ENCODE assay signal across 30 cellular contexts in genomic region chr9:4305586-4305985, GRCh38. TPM values are rescaled to one million over a fixed set of nuclear protein-coding genes. Genes with fewer than 3 reads are reported as not detected.
DNase-seq lines count a peak whose midpoint lies in the region; ATAC-seq and TF ChIP-seq lines count a peak whose summit lies in the region.
"Had no signal": no experiment of that assay in that cellular context is flagged by ENCODE, and none has a peak within 500 bp of the region (broad histone marks: within the 10 kb centered on the region; RNA-seq: fewer than 3 reads in every experiment).

No MANE protein-coding gene starts in this region.

- H3K27me3 ChIP-seq in liver (ENCODE audit: control insufficient read depth in 4 of 4, insufficient read depth in 4 of 4, low read length in 3 of 4) (no peaks in the 10 kb centered on the region), WERI-Rb-1 (ENCODE audit: insufficient read depth, low read depth, severe bottlenecking) (peaks cover 11% of the 10 kb centered on the region)
- H3K27me3 ChIP-seq: ovary, right atrium auricular region, stomach, tibial nerve had no signal

- no peak for TF ChIP-seq CTCF in liver (IDR thresholded peaks at IDR 0.05; ENCODE audit: low read depth, low read length, missing input control)
- no peak for TF ChIP-seq CTCF in WERI-Rb-1 (IDR thresholded peaks at IDR 0.05; ENCODE audit: low read depth, low read length)

- H3K27ac Mint-ChIP-seq in activated T-helper 1 cell treated with anti-CD3 and anti-CD28 coated beads, Interleukin-12 subunit alpha, Interleukin-12 subunit beta, Interleukin-2, Interleukin-4 antibody, amounts not matched to agents 30 ng/mL and 10 ng/mL and 1 ng/mL, durations not matched to agents 14 hours and 24 hours and 36 hours, result peak overlapping the region; percentile 18
- H3K27ac Mint-ChIP-seq: dendritic cell treated with granulocyte-macrophage colony-stimulating factor and Interleukin-4, amounts not matched to agents 40 ng/mL and 50 ng/mL, for 4 days; mesothelial cell of epicardium; natural killer cell had no signal

- H3K27ac ChIP-seq in liver (ENCODE audit: low read depth in 1 of 2, low read length in 2 of 2) (peak overlapping the region; percentile 68 to 76), WERI-Rb-1 (no peak overlapping the region)
- H3K27ac ChIP-seq: 22Rv1, ovary, right atrium auricular region, stomach, tibial nerve had no signal

- no peaks in the 10 kb centered on the region for H3K9me3 ChIP-seq in liver (ENCODE audit: control insufficient read depth in 4 of 4, low read length in 3 of 4)
- H3K9me3 ChIP-seq in WERI-Rb-1 (ENCODE audit: severe bottlenecking), result no peaks in the 10 kb centered on the region
- H3K9me3 ChIP-seq: ovary, right atrium auricular region, stomach, tibial nerve had no signal

- peaks cover 0 to 31% (median 23%) of the 10 kb centered on the region in 4 donors for H3K4me1 ChIP-seq in liver (ENCODE audit: control insufficient read depth in 4 of 4, insufficient read depth in 4 of 4, low read length in 3 of 4)

- H3K4me3 ChIP-seq in liver (ENCODE audit: low read depth in 1 of 3, low read length in 3 of 3), result no peak overlapping the region
- H3K4me3 ChIP-seq in WERI-Rb-1 (ENCODE audit: low read depth, low read length), result no peak overlapping the region
- H3K4me3 ChIP-seq: ovary, right atrium auricular region, stomach, tibial nerve had no signal

- H3K36me3 ChIP-seq in liver (ENCODE audit: control insufficient read depth in 4 of 4, insufficient read depth in 3 of 4, low read depth in 1 of 4, low read length in 3 of 4) (no peaks in the 10 kb centered on the region), WERI-Rb-1 (no peaks in the 10 kb centered on the region)
- H3K36me3 ChIP-seq: ovary, right atrium auricular region, stomach, tibial nerve had no signal

- H3K4me3 Mint-ChIP-seq in activated T-helper 1 cell treated with anti-CD3 and anti-CD28 coated beads, Interleukin-12 subunit alpha, Interleukin-12 subunit beta, Interleukin-2, Interleukin-4 antibody, amounts not matched to agents 30 ng/mL and 10 ng/mL and 1 ng/mL, durations not matched to agents 14 hours and 24 hours and 36 hours, result peak overlapping the region; percentile 15
- H3K4me3 Mint-ChIP-seq: dendritic cell treated with granulocyte-macrophage colony-stimulating factor and Interleukin-4, amounts not matched to agents 40 ng/mL and 50 ng/mL, for 4 days; mesothelial cell of epicardium; natural killer cell had no signal

- H3K36me3 Mint-ChIP-seq in activated T-helper 1 cell treated with anti-CD3 and anti-CD28 coated beads, Interleukin-12 subunit alpha, Interleukin-12 subunit beta, Interleukin-2, Interleukin-4 antibody, amounts not matched to agents 30 ng/mL and 10 ng/mL and 1 ng/mL, durations not matched to agents 14 hours and 24 hours and 36 hours (ENCODE audit: low read depth), result no peaks in the 10 kb centered on the region
- H3K36me3 Mint-ChIP-seq: mesothelial cell of epicardium, natural killer cell had no signal

- DNase-seq in DMS53 (lab: John Stamatoyannopoulos, UW) (peak; percentile 37), DMS53 treated with DMSO at 0.1 percent for 48 hours (lab: John Stamatoyannopoulos, UW; ENCODE audit: unreplicated experiment) (no peak), WERI-Rb-1 (no peak), islet precursor cell (no peak), COLO829 (ENCODE audit: low spot score) (no peak)
- no peak for DNase-seq in activated T-helper 1 cell treated with anti-CD3 and anti-CD28 coated beads, Interleukin-12 subunit alpha, Interleukin-12 subunit beta, Interleukin-2, Interleukin-4 antibody, amounts not matched to agents 30 ng/mL and 10 ng/mL and 1 ng/mL, durations not matched to agents 14 hours and 24 hours and 36 hours (ENCODE audit: low spot score)
- DNase-seq: activated CD4-positive, alpha-beta T cell treated with anti-CD3 and anti-CD28 coated beads for 48 hours; activated CD8-positive, alpha-beta memory T cell treated with anti-CD3 and anti-CD28 coated beads, Interleukin-2, amount 50 U/mL, for 4 hours; activated gamma-delta T cell treated with Interleukin-2 at 50 U/mL for 16 hours; anterior cingulate cortex; caudate nucleus; COR-L47; left cardiac atrium; natural killer cell; NCI-H1105; NCI-H2081; NCI-H446 treated with DMSO at 0.1 percent for 48 hours; ovary; stimulated activated CD4-positive, alpha-beta T cell treated with anti-CD3 and anti-CD28 coated beads, Interleukin-12 subunit alpha, Interleukin-12 subunit beta, amount 100 ng/mL, for 4 hours; stimulated activated CD4-positive, alpha-beta T cell treated with anti-CD3 and anti-CD28 coated beads, Interleukin-4, amount 100 ng/mL, for 4 hours; stomach; T-helper 1 cell had no signal

- peak; percentile 62 for ATAC-seq in GM21717 (IDR thresholded peaks at IDR 0.05; ENCODE audit: unreplicated experiment)
- ATAC-seq: left cardiac atrium, natural killer cell, Panc1 had no signal

- H3K9ac ChIP-seq in liver (ENCODE audit: low read depth in 1 of 2, low read length in 2 of 2), result no peak overlapping the region

- H3K9me3 Mint-ChIP-seq in activated T-helper 1 cell treated with anti-CD3 and anti-CD28 coated beads, Interleukin-12 subunit alpha, Interleukin-12 subunit beta, Interleukin-2, Interleukin-4 antibody, amounts not matched to agents 30 ng/mL and 10 ng/mL and 1 ng/mL, durations not matched to agents 14 hours and 24 hours and 36 hours, result no peaks in the 10 kb centered on the region
- H3K9me3 Mint-ChIP-seq: dendritic cell treated with granulocyte-macrophage colony-stimulating factor and Interleukin-4, amounts not matched to agents 40 ng/mL and 50 ng/mL, for 4 days; mesothelial cell of epicardium; natural killer cell had no signal

- peaks cover 20% of the 10 kb centered on the region for H3K27me3 Mint-ChIP-seq in activated T-helper 1 cell treated with anti-CD3 and anti-CD28 coated beads, Interleukin-12 subunit alpha, Interleukin-12 subunit beta, Interleukin-2, Interleukin-4 antibody, amounts not matched to agents 30 ng/mL and 10 ng/mL and 1 ng/mL, durations not matched to agents 14 hours and 24 hours and 36 hours (ENCODE audit: insufficient read depth)

- no peak for TF ChIP-seq RAD21 in liver (IDR thresholded peaks at IDR 0.05)

- intact Hi-C loops in activated T-helper 1 cell treated with anti-CD3 and anti-CD28 coated beads, Interleukin-12 subunit alpha, Interleukin-12 subunit beta, Interleukin-2, Interleukin-4 antibody, amounts not matched to agents 30 ng/mL and 10 ng/mL and 1 ng/mL, durations not matched to agents 14 hours and 24 hours and 36 hours (cut with micrococcal nuclease), result loop anchor here (5.0 to 10.0 kb wide), 5 partner anchors 357 to 1129 kb away; partner anchors contain the start of genes CDC37L1, JAK2, PLGRKT and PLPP6

- peaks cover 65% of the 10 kb centered on the region for H3K4me1 Mint-ChIP-seq in activated T-helper 1 cell treated with anti-CD3 and anti-CD28 coated beads, Interleukin-12 subunit alpha, Interleukin-12 subunit beta, Interleukin-2, Interleukin-4 antibody, amounts not matched to agents 30 ng/mL and 10 ng/mL and 1 ng/mL, durations not matched to agents 14 hours and 24 hours and 36 hours (ENCODE audit: low read depth)
- H3K4me1 Mint-ChIP-seq: natural killer cell had no signal

- 50% methylated on average over 1 of the region's 1 CpG for WGBS in liver

TF ChIP-seq in liver, 16 proteins besides CTCF, POLR2A, EP300 and RAD21:
- no peak for TF ChIP-seq JUND (IDR thresholded peaks at IDR 0.05)
- no peak for TF ChIP-seq SP1 (IDR thresholded peaks at IDR 0.05)
- no peak for TF ChIP-seq RXRA (IDR thresholded peaks at IDR 0.05)
- TF ChIP-seq ZBTB33 (IDR thresholded peaks at IDR 0.05), result no peak
- TF ChIP-seq EGR1 (IDR thresholded peaks at IDR 0.05; ENCODE audit: low read depth in 2 of 2), result no peak
- TF ChIP-seq, protein P1, sequence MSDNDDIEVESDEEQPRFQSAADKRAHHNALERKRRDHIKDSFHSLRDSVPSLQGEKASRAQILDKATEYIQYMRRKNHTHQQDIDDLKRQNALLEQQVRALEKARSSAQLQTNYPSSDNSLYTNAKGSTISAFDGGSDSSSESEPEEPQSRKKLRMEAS (IDR thresholded peaks at IDR 0.05), result no peak
- TF ChIP-seq, protein P2, sequence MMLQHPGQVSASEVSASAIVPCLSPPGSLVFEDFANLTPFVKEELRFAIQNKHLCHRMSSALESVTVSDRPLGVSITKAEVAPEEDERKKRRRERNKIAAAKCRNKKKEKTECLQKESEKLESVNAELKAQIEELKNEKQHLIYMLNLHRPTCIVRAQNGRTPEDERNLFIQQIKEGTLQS (IDR thresholded peaks at IDR 0.05), result no peak
- TF ChIP-seq TAF1 (conservative IDR thresholded peaks at IDR 0.05), result no peak
- TF ChIP-seq YY1 (IDR thresholded peaks at IDR 0.05), result no peak
- no peak for TF ChIP-seq GABPA (IDR thresholded peaks at IDR 0.05 in 1 of 2, conservative IDR thresholded peaks at IDR 0.05 in 1 of 2)

RNA-seq across cellular contexts. Expression of gene GLIS3, which starts 5.7 kb away (rescaled TPM):
- 3.3 and 4.0 TPM in 2 replicates for total RNA-seq in activated T-helper 1 cell treated with anti-CD3 and anti-CD28 coated beads, Interleukin-12 subunit alpha, Interleukin-12 subunit beta, Interleukin-2, Interleukin-4 antibody, amounts not matched to agents 30 ng/mL and 10 ng/mL and 1 ng/mL, durations not matched to agents 14 hours and 24 hours and 36 hours
- 10 to 100 TPM in 1 of 2 donors, 1 to 10 TPM in 1; 9.7 to 25.9 TPM for total RNA-seq in liver
- polyA plus RNA-seq in liver, result 1 to 10 TPM; 4.2 to 5.9 TPM
